In the genomic region with DNA sequence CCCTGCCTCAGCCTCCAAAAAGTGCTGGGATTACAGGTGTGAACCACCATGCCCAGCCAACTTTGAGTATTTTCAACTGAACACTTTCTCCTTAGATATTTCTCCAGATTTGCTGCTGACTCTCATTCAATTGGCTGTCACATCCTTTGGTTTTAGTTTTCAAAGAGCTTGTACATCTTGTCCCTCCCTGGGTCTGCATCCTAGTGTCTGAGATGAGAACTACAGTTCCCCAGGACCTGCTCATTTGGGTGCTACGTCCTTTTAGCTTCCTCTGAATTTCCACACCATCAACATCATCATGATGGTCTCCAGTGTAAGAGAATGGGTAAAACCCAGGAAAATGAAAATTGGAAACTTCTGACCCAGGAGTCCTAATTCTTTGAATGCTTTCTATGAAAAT, we compare ENCODE assay signal across 2 cellular contexts.
TF ChIP-seq lines count a peak whose summit lies in the region.

No MANE protein-coding gene starts in this region.

TF ChIP-seq in HEK293, 187 proteins besides CTCF, POLR2A, EP300 and RAD21:
- TF ChIP-seq ZNF571 (tag by site-specific recombination; IDR thresholded peaks at IDR 0.05) (no peak), ZNF510 (tag by site-specific recombination; IDR thresholded peaks at IDR 0.05; ENCODE audit: insufficient replicate concordance) (peak; percentile 32)

TF ChIP-seq in H1, 55 proteins besides CTCF, POLR2A, EP300 and RAD21:
- TF ChIP-seq SUZ12 (IDR thresholded peaks at IDR 0.05; ENCODE audit: low read length) (no peak), FOSL1 (IDR thresholded peaks at IDR 0.05; ENCODE audit: insufficient read depth, low read depth, low read length) (no peak), TEAD4 (IDR thresholded peaks at IDR 0.05; ENCODE audit: low read depth, low read length) (no peak), ASH2L (IDR thresholded peaks at IDR 0.05; ENCODE audit: low read length) (no peak), BACH1 (IDR thresholded peaks at IDR 0.05; ENCODE audit: low read length) (no peak), MAFK (IDR thresholded peaks at IDR 0.05; ENCODE audit: low read depth, low read length) (no peak), CEBPB (IDR thresholded peaks at IDR 0.05; ENCODE audit: low read depth, low read length) (no peak), BCL11A (IDR thresholded peaks at IDR 0.05; ENCODE audit: low read depth in 2 of 2, low read length in 2 of 2) (no peak), SIRT6 (IDR thresholded peaks at IDR 0.05; ENCODE audit: low read length) (no peak), TCF12 (IDR thresholded peaks at IDR 0.05; ENCODE audit: low read depth, low read length) (no peak), GTF2F1 (IDR thresholded peaks at IDR 0.05; ENCODE audit: borderline replicate concordance, low read depth, low read length) (no peak), NRF1 (IDR thresholded peaks at IDR 0.05; ENCODE audit: low read depth, low read length) (no peak)
- TF ChIP-seq, protein P1, sequence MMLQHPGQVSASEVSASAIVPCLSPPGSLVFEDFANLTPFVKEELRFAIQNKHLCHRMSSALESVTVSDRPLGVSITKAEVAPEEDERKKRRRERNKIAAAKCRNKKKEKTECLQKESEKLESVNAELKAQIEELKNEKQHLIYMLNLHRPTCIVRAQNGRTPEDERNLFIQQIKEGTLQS (IDR thresholded peaks at IDR 0.05; ENCODE audit: insufficient read depth, low read depth, low read length), result no peak
- TF ChIP-seq, protein P2, sequence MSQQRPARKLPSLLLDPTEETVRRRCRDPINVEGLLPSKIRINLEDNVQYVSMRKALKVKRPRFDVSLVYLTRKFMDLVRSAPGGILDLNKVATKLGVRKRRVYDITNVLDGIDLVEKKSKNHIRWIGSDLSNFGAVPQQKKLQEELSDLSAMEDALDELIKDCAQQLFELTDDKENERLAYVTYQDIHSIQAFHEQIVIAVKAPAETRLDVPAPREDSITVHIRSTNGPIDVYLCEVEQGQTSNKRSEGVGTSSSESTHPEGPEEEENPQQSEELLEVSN (IDR thresholded peaks at IDR 0.05), result no peak
TF ChIP-seq in H1: peak in this region for 0.
